ENCODE assay signal across 21 cellular contexts in genomic region chr2:118903029-118903351, GRCh38. TPM values are rescaled to one million over a fixed set of nuclear protein-coding genes. Genes with fewer than 3 reads are reported as not detected.
"Had no signal": no experiment of that assay in that cellular context is flagged by ENCODE, and none has a peak within 500 bp of the region (broad histone marks: within the 10 kb centered on the region; RNA-seq: fewer than 3 reads in every experiment).

No MANE protein-coding gene starts in this region.

- H3K27ac ChIP-seq: esophagus squamous epithelium, hepatocyte, tibial nerve, vagina had no signal

- H2AFZ ChIP-seq: hepatocyte had no signal

- H3K27ac Mint-ChIP-seq: brain; nephron; stimulated activated memory B cell treated with anti-CD40 and anti-IgM and Interleukin-4, amounts not matched to agents 10 μg/mL and 1 μg/mL and 100 μg/mL, for 72 hours had no signal

- H3K4me3 ChIP-seq: esophagus squamous epithelium, hepatocyte, left lung, tibial nerve, vagina had no signal

- H3K79me2 ChIP-seq: hepatocyte had no signal

- DNase-seq: activated CD4-positive, alpha-beta T cell treated with anti-CD3 and anti-CD28 coated beads, Interleukin-2, amount 50 U/mL, for 48 hours; activated gamma-delta T cell; activated T-cell treated with anti-CD3 and anti-CD28 coated beads, Interleukin-2, amount 50 U/mL, for 48 hours; amniotic stem cell; central memory CD4-positive, alpha-beta T cell; cortex of kidney; effector CD4-positive, alpha-beta T cell; esophagus squamous epithelium; left lung; nucleus accumbens; substantia nigra; SW 1271 had no signal

- H3K27me3 Mint-ChIP-seq: stimulated activated memory B cell treated with anti-CD40 and anti-IgM and Interleukin-4, amounts not matched to agents 10 μg/mL and 1 μg/mL and 100 μg/mL, for 72 hours had no signal

- H3K4me3 Mint-ChIP-seq: brain; nephron; stimulated activated memory B cell treated with anti-CD40 and anti-IgM and Interleukin-4, amounts not matched to agents 10 μg/mL and 1 μg/mL and 100 μg/mL, for 72 hours had no signal

- H3K27me3 ChIP-seq: hepatocyte, left lung, tibial nerve, vagina had no signal

- H3K4me1 Mint-ChIP-seq: brain; nephron; stimulated activated memory B cell treated with anti-CD40 and anti-IgM and Interleukin-4, amounts not matched to agents 10 μg/mL and 1 μg/mL and 100 μg/mL, for 72 hours had no signal

- H3K36me3 Mint-ChIP-seq: brain; stimulated activated memory B cell treated with anti-CD40 and anti-IgM and Interleukin-4, amounts not matched to agents 10 μg/mL and 1 μg/mL and 100 μg/mL, for 72 hours had no signal

- ATAC-seq: stimulated activated memory B cell treated with anti-CD40 and anti-IgM and Interleukin-4, amounts not matched to agents 10 μg/mL and 1 μg/mL and 100 μg/mL, for 72 hours had no signal

- H3K9me3 Mint-ChIP-seq: nephron; stimulated activated memory B cell treated with anti-CD40 and anti-IgM and Interleukin-4, amounts not matched to agents 10 μg/mL and 1 μg/mL and 100 μg/mL, for 72 hours had no signal

- H3K4me2 ChIP-seq: hepatocyte had no signal

- H3K4me1 ChIP-seq: esophagus squamous epithelium, tibial nerve, vagina had no signal

- H3K9me3 ChIP-seq: esophagus squamous epithelium, left lung, vagina had no signal

- H3K36me3 ChIP-seq: esophagus squamous epithelium, left lung, tibial nerve, vagina had no signal

RNA-seq across cellular contexts. Expression of gene MARCO, which starts 39.0 kb away (rescaled TPM):
- total RNA-seq: fibroblast of villous mesenchyme, glomerular endothelial cell had no signal
- polyA plus RNA-seq: hepatocyte had no signal

RNA-seq across cellular contexts. Expression of gene EN1, which starts 55.5 kb away (rescaled TPM):
- total RNA-seq: esophagus squamous epithelium, fibroblast of villous mesenchyme, glomerular endothelial cell, left lung, mononuclear cell, vagina had no signal
